In genomic region chr20:8854566-8854965, GRCh38 we compare ENCODE assay signal across 11 cellular contexts.
A peak's percentile ranks its signal among the peaks of the same experiment; 100 is the strongest.
DNase-seq lines count a peak whose midpoint lies in the region; ATAC-seq, FAIRE-seq and TF ChIP-seq lines count a peak whose summit lies in the region.
"Had no signal": no experiment of that assay in that cellular context is flagged by ENCODE, and none has a peak within 500 bp of the region (broad histone marks: within the 10 kb centered on the region; RNA-seq: fewer than 3 reads in every experiment).

No MANE protein-coding gene starts in this region.

- CTCF ChIA-PET in H1 (lab: Charles Lee; ENCODE audit: partially characterized antibody) = interaction anchor here (0.8 to 2.4 kb wide), 15 partner anchors 8 to 497 kb away, joined by 3 to 18 read pairs (median 6); no protein-coding TSS in a partner anchor
- CTCF ChIA-PET in activated CD8-positive, alpha-beta memory T cell treated with anti-CD3 and anti-CD28 coated beads, Interleukin-2, amount 10 ng/mL, durations not matched to agents 7 days and 5 days (lab: Charles Lee) = interaction anchor here (0.7 kb wide), 1 partner anchor 30 kb away, joined by 3 read pairs; no protein-coding TSS in a partner anchor

- no peak overlapping the region for H4K91ac ChIP-seq in H1 (replicated peaks; ENCODE audit: insufficient read length, low read length)

- TF ChIP-seq POLR2A in H1 (IDR thresholded peaks at IDR 0.05; ENCODE audit: control extremely low read depth in 1 of 2, low read depth in 2 of 2, low read length in 2 of 2) = no peak
- no peak for TF ChIP-seq POLR2A in suprapubic skin (IDR thresholded peaks at IDR 0.05)

- H2BK12ac ChIP-seq in H1 (ENCODE audit: low read depth, low read length) = no peak overlapping the region

- TF ChIP-seq EP300 in H1 (IDR thresholded peaks at IDR 0.05; ENCODE audit: borderline replicate concordance in 1 of 2, low read depth in 2 of 2, low read length in 2 of 2) (no peak), suprapubic skin (IDR thresholded peaks at IDR 0.05) (no peak)

- FAIRE-seq in HTR-8/SVneo (lab: Jason Lieb, UNC) (no peak), H1 (lab: Jason Lieb, UNC) (no peak)
- FAIRE-seq: colon had no signal

- no peaks in the 10 kb centered on the region for H3K36me3 Mint-ChIP-seq in activated CD8-positive, alpha-beta memory T cell treated with anti-CD3 and anti-CD28 coated beads, Interleukin-2, amount 10 ng/mL, durations not matched to agents 7 days and 5 days

- H3K27me3 ChIP-seq in H1 (replicated peaks in 1 of 4; ENCODE audit: control insufficient read depth in 3 of 4, extremely low read depth in 1 of 4, insufficient read depth in 3 of 4, low read length in 3 of 4) (no peaks in the 10 kb centered on the region), left lung (no peaks in the 10 kb centered on the region), suprapubic skin (no peaks in the 10 kb centered on the region)

- no peak overlapping the region for H2BK20ac ChIP-seq in H1 (ENCODE audit: low read length)

- TF ChIP-seq CTCF in H1 (IDR thresholded peaks at IDR 0.05; ENCODE audit: control extremely low read depth in 1 of 3, insufficient read depth in 1 of 3, low read depth in 1 of 3, low read length in 3 of 3) (no peak), left lung (IDR thresholded peaks at IDR 0.05) (no peak), suprapubic skin (IDR thresholded peaks at IDR 0.05) (no peak)

- H2BK5ac ChIP-seq in H1 (ENCODE audit: low read depth, low read length) = no peak overlapping the region

- no peak overlapping the region for H3K4ac ChIP-seq in H1 (replicated peaks; ENCODE audit: insufficient read length, low read depth, low read length)

- H3K27me3 Mint-ChIP-seq in activated CD8-positive, alpha-beta memory T cell treated with anti-CD3 and anti-CD28 coated beads, Interleukin-2, amount 10 ng/mL, durations not matched to agents 7 days and 5 days = no peaks in the 10 kb centered on the region
- H3K27me3 Mint-ChIP-seq: activated CD8-positive, alpha-beta T cell treated with anti-CD3 and anti-CD28 coated beads for 36 hours had no signal

- H3K23me2 ChIP-seq in H1 (ENCODE audit: low read depth, low read length) = no peaks in the 10 kb centered on the region

- POLR2A ChIA-PET in H1 (lab: Charles Lee; ENCODE audit: partially characterized antibody) = no interaction called here

- H3K27ac ChIP-seq in H1 (ENCODE audit: low read depth, low read length) (no peak overlapping the region), left lung (peak overlapping the region; percentile 47 to 53), suprapubic skin (peak overlapping the region; percentile 44)

- H3K79me1 ChIP-seq in H1 (ENCODE audit: low read depth, low read length) = no peaks in the 10 kb centered on the region

- H4K5ac ChIP-seq in H1 (ENCODE audit: insufficient read length, low read depth, low read length) = no peak overlapping the region

- no peaks in the 10 kb centered on the region for H3K36me3 ChIP-seq in H1 (ENCODE audit: control insufficient read depth in 2 of 4, insufficient read depth in 4 of 4, low read length in 3 of 4)
- H3K36me3 ChIP-seq in left lung = no peaks in the 10 kb centered on the region
- no peaks in the 10 kb centered on the region for H3K36me3 ChIP-seq in suprapubic skin

- H2BK15ac ChIP-seq in H1 (ENCODE audit: low read length) = no peak overlapping the region

- H3K9me3 Mint-ChIP-seq in activated CD8-positive, alpha-beta memory T cell treated with anti-CD3 and anti-CD28 coated beads, Interleukin-2, amount 10 ng/mL, durations not matched to agents 7 days and 5 days (ENCODE audit: low read depth) = no peaks in the 10 kb centered on the region

- no peak overlapping the region for H3K56ac ChIP-seq in H1 (replicated peaks; ENCODE audit: insufficient read length, low read depth, low read length)

- no peak overlapping the region for H2AK5ac ChIP-seq in H1 (ENCODE audit: low read depth, low read length)

- H3K9me3 ChIP-seq in H1 (ENCODE audit: insufficient read depth in 2 of 2, low read depth in 1 of 2, low read length in 1 of 2) (peaks cover 0 to 2% of the 10 kb centered on the region in 2 experiments; a peak in 1 of 4 replicates), left lung (no peaks in the 10 kb centered on the region), suprapubic skin (no peaks in the 10 kb centered on the region)

- H3K27ac Mint-ChIP-seq in activated CD8-positive, alpha-beta memory T cell treated with anti-CD3 and anti-CD28 coated beads, Interleukin-2, amount 10 ng/mL, durations not matched to agents 7 days and 5 days = no peak overlapping the region
- H3K27ac Mint-ChIP-seq: activated CD8-positive, alpha-beta T cell treated with anti-CD3 and anti-CD28 coated beads for 36 hours had no signal

- 66% methylated on average over 12 of the region's 12 CpGs; no CpG with 5 or more reads in 1 of the 2 experiments for WGBS in H1 (ENCODE audit: extremely low coverage in 1 of 2, insufficient coverage in 1 of 2, insufficient read length in 1 of 2, insufficient replicate concordance in 2 of 2, low coverage in 1 of 2, low lambda C conversion rate in 2 of 2, missing lambda C conversion rate in 1 of 2), 2 experiments
- WGBS in suprapubic skin = 37% methylated on average over 12 of the region's 12 CpGs

- no peak overlapping the region for H3K4me2 ChIP-seq in H1 (ENCODE audit: insufficient read depth in 1 of 2, low read depth in 2 of 2, low read length in 2 of 2)

- ATAC-seq in left lung (peak; percentile 67), GM19035 (IDR thresholded peaks at IDR 0.05; ENCODE audit: unreplicated experiment) (no peak), GM18868 (IDR thresholded peaks at IDR 0.05; ENCODE audit: unreplicated experiment) (no peak)
- ATAC-seq in activated CD8-positive, alpha-beta memory T cell treated with anti-CD3 and anti-CD28 coated beads, Interleukin-2, amount 10 ng/mL, durations not matched to agents 7 days and 5 days = no peak
- ATAC-seq: activated CD8-positive, alpha-beta T cell treated with anti-CD3 and anti-CD28 coated beads for 36 hours had no signal

- no peaks in the 10 kb centered on the region for H4K20me1 ChIP-seq in H1 (replicated peaks in 1 of 2; ENCODE audit: control insufficient read depth in 1 of 2, insufficient read depth in 2 of 2, low read length in 2 of 2)

- no peaks in the 10 kb centered on the region for H3K4me1 Mint-ChIP-seq in activated CD8-positive, alpha-beta memory T cell treated with anti-CD3 and anti-CD28 coated beads, Interleukin-2, amount 10 ng/mL, durations not matched to agents 7 days and 5 days

- H3K4me3 Mint-ChIP-seq in activated CD8-positive, alpha-beta memory T cell treated with anti-CD3 and anti-CD28 coated beads, Interleukin-2, amount 10 ng/mL, durations not matched to agents 7 days and 5 days = no peak overlapping the region
- H3K4me3 Mint-ChIP-seq: activated CD8-positive, alpha-beta T cell treated with anti-CD3 and anti-CD28 coated beads for 36 hours had no signal

- H3K23ac ChIP-seq in H1 (ENCODE audit: insufficient read length) = no peak overlapping the region

- peak; percentile 11 for DNase-seq in HTR-8/SVneo (ENCODE audit: insufficient read length, low spot score)
- DNase-seq in H1 (ENCODE audit: low read depth in 1 of 2, low spot score in 2 of 2) = no peak
- peak; percentile 36 to 43 for DNase-seq in left lung
- no peak for DNase-seq in suprapubic skin (ENCODE audit: low spot score in 2 of 2)
- DNase-seq in activated CD8-positive, alpha-beta memory T cell treated with anti-CD3 and anti-CD28 coated beads, Interleukin-2, amount 10 ng/mL, durations not matched to agents 7 days and 5 days = no peak
- DNase-seq in NCI-H2171 treated with DMSO at 0.1 percent for 48 hours (lab: John Stamatoyannopoulos, UW) = no peak
- DNase-seq: activated CD8-positive, alpha-beta T cell treated with anti-CD3 and anti-CD28 coated beads for 36 hours; stimulated activated CD4-positive, alpha-beta T cell treated with anti-CD3 and anti-CD28 coated beads, Interleukin-4, amount 100 ng/mL, for 4 hours had no signal

- H3K79me2 ChIP-seq in H1 (ENCODE audit: control insufficient read depth in 1 of 2, insufficient read depth in 2 of 2, low read length in 2 of 2) = no peaks in the 10 kb centered on the region

- H2AFZ ChIP-seq in H1 (ENCODE audit: low read length) = peak overlapping the region; percentile 46; the same call in 1 of the 2 replicates

- no peak for TF ChIP-seq RAD21 in H1 (IDR thresholded peaks at IDR 0.05 in 1 of 2, conservative IDR thresholded peaks at IDR 0.05 in 1 of 2; ENCODE audit: low read depth in 2 of 2, low read length in 2 of 2)

- no peak overlapping the region for H3K14ac ChIP-seq in H1 (ENCODE audit: insufficient read length)

- no peak overlapping the region for H3K18ac ChIP-seq in H1 (ENCODE audit: extremely low read depth, low read length)

- H3K9ac ChIP-seq in H1 (replicated peaks in 1 of 4; ENCODE audit: extremely low read depth in 1 of 4, low read depth in 3 of 4, low read length in 3 of 4) = no peak overlapping the region

- no peak overlapping the region for H4K8ac ChIP-seq in H1 (ENCODE audit: extremely low read depth, insufficient read depth, low read length)

- H3K4me3 ChIP-seq in H1 (ENCODE audit: extremely low read depth in 1 of 4, insufficient read depth in 2 of 4, low read depth in 3 of 4, low read length in 4 of 4) (no peak overlapping the region), left lung (no peak overlapping the region), suprapubic skin (peak overlapping the region; percentile 9)

- H3K4me1 ChIP-seq in H1 (replicated peaks in 1 of 4; ENCODE audit: control insufficient read depth in 3 of 4, insufficient read depth in 4 of 4, low read length in 3 of 4) (peaks cover 0 to 3% (median 0%) of the 10 kb centered on the region in 4 experiments; a peak in 2 of 7 replicates), left lung (peaks cover 0 to 10% of the 10 kb centered on the region in 2 donors), suprapubic skin (peaks cover 14% of the 10 kb centered on the region)

- intact Hi-C loops in left lung (cut with DNase I) = loop anchor here in 1 of 2 donors (10.0 kb wide), 1 partner anchor 210 kb away; the partner anchor contains the start of gene PLCB4

- no peak overlapping the region for H2BK120ac ChIP-seq in H1 (replicated peaks; ENCODE audit: low read depth, low read length)

TF ChIP-seq in H1, 55 proteins besides CTCF, POLR2A, EP300 and RAD21:
- TF ChIP-seq TAF1 (IDR thresholded peaks at IDR 0.05; ENCODE audit: low read depth, low read length) (no peak), CTBP2 (IDR thresholded peaks at IDR 0.05; ENCODE audit: borderline replicate concordance, insufficient read depth, insufficient read length, low read length) (no peak)

Comparison
In these comparisons a context has a peak if more than half of its experiments do, and no peak if none do; other contexts are left out.
1. DNase-seq: peak in HTR-8/SVneo (single experiment) and left lung (2 of 2); none in H1 (0 of 2), suprapubic skin (0 of 2), activated CD8-positive, alpha-beta memory T cell treated with anti-CD3 and anti-CD28 coated beads, Interleukin-2, amount 10 ng/mL, durations not matched to agents 7 days and 5 days (single experiment) and NCI-H2171 treated with DMSO at 0.1 percent for 48 hours (single experiment).